Comparison of ENCODE assay signal across 28 cellular contexts in the genomic region with DNA sequence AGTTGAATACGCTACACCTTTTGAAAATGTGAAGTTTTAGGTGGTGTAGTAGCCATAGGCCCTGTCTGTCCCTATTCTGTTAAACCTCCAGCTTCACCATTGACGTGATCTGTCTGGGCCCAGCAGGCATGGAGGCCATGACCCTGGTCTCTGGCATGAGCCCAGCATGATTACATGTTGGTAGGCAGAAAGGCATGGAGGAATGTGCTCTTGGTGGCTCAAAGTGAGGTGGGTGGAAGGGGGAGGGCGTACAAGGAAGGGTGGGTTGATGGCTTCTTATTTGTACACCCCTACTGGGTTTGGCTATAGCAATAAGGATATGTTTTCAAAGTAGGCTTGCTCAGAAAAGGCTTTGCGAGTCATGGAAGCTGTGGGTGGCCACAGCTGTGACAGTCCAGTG.
"Had no signal": no experiment of that assay in that cellular context is flagged by ENCODE, and none has a peak within 500 bp of the region (broad histone marks: within the 10 kb centered on the region; RNA-seq: fewer than 3 reads in every experiment).

No MANE protein-coding gene starts in this region.

- H3K4me3 ChIP-seq: gastroesophageal sphincter, neural progenitor cell, psoas muscle, right atrium auricular region, spleen, testis, transverse colon had no signal

- H3K27me3 ChIP-seq: gastroesophageal sphincter, neural progenitor cell, right atrium auricular region, spleen, testis, transverse colon had no signal

- H3K9me3 Mint-ChIP-seq: activated naive CD8-positive, alpha-beta T cell treated with anti-CD3 and anti-CD28 coated beads, Interleukin-2, amount 10 ng/mL, durations not matched to agents 7 days and 5 days; effector memory CD8-positive, alpha-beta T cell; mesothelial cell of epicardium; neural progenitor cell had no signal

- ATAC-seq: activated CD4-positive, alpha-beta T cell treated with anti-CD3 and anti-CD28 coated beads for 36 hours; activated T-cell treated with anti-CD3 and anti-CD28 coated beads, Interleukin-2, amount 50 U/mL, for 72 hours; effector memory CD8-positive, alpha-beta T cell; gastroesophageal sphincter; left colon; naive thymus-derived CD8-positive, alpha-beta T cell; psoas muscle; T-helper 17 cell had no signal

- H3K36me3 ChIP-seq: gastroesophageal sphincter, neural progenitor cell, right atrium auricular region, spleen, transverse colon had no signal

- H3K4me3 Mint-ChIP-seq: activated CD4-positive, alpha-beta T cell treated with anti-CD3 and anti-CD28 coated beads for 36 hours; activated naive CD8-positive, alpha-beta T cell treated with anti-CD3 and anti-CD28 coated beads, Interleukin-2, amount 10 ng/mL, durations not matched to agents 7 days and 5 days; activated T-cell treated with anti-CD3 and anti-CD28 coated beads, Interleukin-2, amount 50 U/mL, for 72 hours; effector memory CD8-positive, alpha-beta T cell; immature natural killer cell; mesothelial cell of epicardium; naive thymus-derived CD8-positive, alpha-beta T cell; neural progenitor cell; T-helper 17 cell had no signal

- H3K27ac Mint-ChIP-seq: activated CD4-positive, alpha-beta T cell treated with anti-CD3 and anti-CD28 coated beads for 36 hours; activated naive CD8-positive, alpha-beta T cell treated with anti-CD3 and anti-CD28 coated beads, Interleukin-2, amount 10 ng/mL, durations not matched to agents 7 days and 5 days; activated T-cell treated with anti-CD3 and anti-CD28 coated beads, Interleukin-2, amount 50 U/mL, for 72 hours; effector memory CD8-positive, alpha-beta T cell; mesothelial cell of epicardium; naive thymus-derived CD8-positive, alpha-beta T cell; neural progenitor cell; T-helper 17 cell had no signal

- H3K36me3 Mint-ChIP-seq: activated naive CD8-positive, alpha-beta T cell treated with anti-CD3 and anti-CD28 coated beads, Interleukin-2, amount 10 ng/mL, durations not matched to agents 7 days and 5 days; mesothelial cell of epicardium; naive thymus-derived CD8-positive, alpha-beta T cell; neural progenitor cell had no signal

- H3K27me3 Mint-ChIP-seq: effector memory CD8-positive, alpha-beta T cell; T-helper 17 cell had no signal

- DNase-seq: activated CD4-positive, alpha-beta T cell treated with anti-CD3 and anti-CD28 coated beads for 36 hours; activated CD4-positive, CD25-positive, alpha-beta regulatory T cell; activated effector memory CD4-positive, alpha-beta T cell treated with Interleukin-2 at 50 U/mL for 16 hours; activated naive CD4-positive, alpha-beta T cell treated with Interleukin-2 at 50 U/mL for 16 hours; activated naive CD8-positive, alpha-beta T cell treated with anti-CD3 and anti-CD28 coated beads, Interleukin-2, amount 10 ng/mL, durations not matched to agents 7 days and 5 days; activated T-cell treated with anti-CD3 and anti-CD28 coated beads for 4 hours; activated T-cell treated with anti-CD3 and anti-CD28 coated beads, Interleukin-2, amount 50 U/mL, for 72 hours; amniotic stem cell; caudate nucleus; cortex of kidney; effector memory CD8-positive, alpha-beta T cell; hypothalamus; immature natural killer cell; kidney; left colon; naive thymus-derived CD8-positive, alpha-beta T cell; occipital lobe; psoas muscle; spleen; stimulated activated naive CD4-positive, alpha-beta T cell; T-helper 17 cell; testis; transverse colon had no signal

- H3K27ac ChIP-seq: gastroesophageal sphincter, neural progenitor cell, parathyroid adenoma, psoas muscle, right atrium auricular region, spleen, testis, transverse colon had no signal
